ENCODE assay signal across 8 cellular contexts in genomic region chr9:125407974-125408900, GRCh38.
DNase-seq lines count a peak whose midpoint lies in the region; FAIRE-seq and TF ChIP-seq lines count a peak whose summit lies in the region.

No MANE protein-coding gene starts in this region.

- H3K4me3 Mint-ChIP-seq in neural crest cell: peak overlapping the region; percentile 66
- peak overlapping the region; percentile 75 for H3K4me3 Mint-ChIP-seq in stimulated activated naive CD8-positive, alpha-beta T cell treated with anti-CD3 and anti-CD28 coated beads, Interleukin-15, Interleukin-2, amounts not matched to agents 100 ng/mL and 50 ng/mL, for 24 hours

- H3K4me1 Mint-ChIP-seq in neural crest cell: peaks cover 17% of the 10 kb centered on the region
- peaks cover 14% of the 10 kb centered on the region for H3K4me1 Mint-ChIP-seq in stimulated activated naive CD8-positive, alpha-beta T cell treated with anti-CD3 and anti-CD28 coated beads, Interleukin-15, Interleukin-2, amounts not matched to agents 100 ng/mL and 50 ng/mL, for 24 hours (ENCODE audit: low read depth)

- peaks cover 6% of the 10 kb centered on the region for H3K9me3 Mint-ChIP-seq in neural crest cell
- H3K9me3 Mint-ChIP-seq in stimulated activated naive CD8-positive, alpha-beta T cell treated with anti-CD3 and anti-CD28 coated beads, Interleukin-15, Interleukin-2, amounts not matched to agents 100 ng/mL and 50 ng/mL, for 24 hours: no peaks in the 10 kb centered on the region

- H3K27ac ChIP-seq in Peyer's patch: peak overlapping the region in 3 of 4 donors; percentile 1 to 44 (median 32)

- H3K36me3 Mint-ChIP-seq in neural crest cell (ENCODE audit: low read depth): peaks cover 4% of the 10 kb centered on the region
- no peaks in the 10 kb centered on the region for H3K36me3 Mint-ChIP-seq in stimulated activated naive CD8-positive, alpha-beta T cell treated with anti-CD3 and anti-CD28 coated beads, Interleukin-15, Interleukin-2, amounts not matched to agents 100 ng/mL and 50 ng/mL, for 24 hours (ENCODE audit: low read depth)

- peak overlapping the region; percentile 62 for H3K27ac Mint-ChIP-seq in neural crest cell (ENCODE audit: unreplicated experiment)
- no peak overlapping the region for H3K27ac Mint-ChIP-seq in stimulated activated naive CD8-positive, alpha-beta T cell treated with anti-CD3 and anti-CD28 coated beads, Interleukin-15, Interleukin-2, amounts not matched to agents 100 ng/mL and 50 ng/mL, for 24 hours

- H3K9me3 ChIP-seq in Peyer's patch: no peaks in the 10 kb centered on the region

- no peaks in the 10 kb centered on the region for H3K27me3 ChIP-seq in Peyer's patch

- H3K4me1 ChIP-seq in Peyer's patch: peaks cover 0 to 19% (median 0%) of the 10 kb centered on the region in 4 donors

- peak; percentile 53 for FAIRE-seq in GM18507 (lab: Jason Lieb, UNC)

- TF ChIP-seq CTCF in Peyer's patch (IDR thresholded peaks at IDR 0.05): peak; percentile 17 to 93 (median 74)
- peak; percentile 72 for TF ChIP-seq CTCF in foreskin fibroblast (IDR thresholded peaks at IDR 0.05; ENCODE audit: low read depth, low read length)
- peak; percentile 98 for TF ChIP-seq CTCF in neural crest cell (conservative IDR thresholded peaks at IDR 0.05)

- peak; percentile 96 for DNase-seq in 8988T
- peak; percentile 84 for DNase-seq in GM18507 (ENCODE audit: extremely low spot score, insufficient read length, low read depth)
- DNase-seq in HuH-7 (ENCODE audit: low spot score): peak; percentile 95
- peak; percentile 50 to 84 (median 82) for DNase-seq in Peyer's patch
- peak; percentile 66 for DNase-seq in activated T-helper 9 cell treated with anti-CD3 and anti-CD28 coated beads, Interleukin-2, amount 50 U/mL, for 16 hours (ENCODE audit: low read depth)
- peak; percentile 56 to 90 for DNase-seq in foreskin fibroblast
- DNase-seq in neural crest cell (ENCODE audit: low read depth, low spot score): peak; percentile 90

- TF ChIP-seq POLR2A in Peyer's patch (IDR thresholded peaks at IDR 0.05): no peak

- H3K4me3 ChIP-seq in Peyer's patch (peak overlapping the region; percentile 41 to 66 (median 56)), foreskin fibroblast (ENCODE audit: low read depth in 1 of 2, low read length in 2 of 2) (peak overlapping the region; percentile 52 to 54)

- H3K27me3 Mint-ChIP-seq in neural crest cell (ENCODE audit: low read depth): peaks cover 3% of the 10 kb centered on the region
- peaks cover 30% of the 10 kb centered on the region for H3K27me3 Mint-ChIP-seq in stimulated activated naive CD8-positive, alpha-beta T cell treated with anti-CD3 and anti-CD28 coated beads, Interleukin-15, Interleukin-2, amounts not matched to agents 100 ng/mL and 50 ng/mL, for 24 hours

- H3K36me3 ChIP-seq in Peyer's patch: no peaks in the 10 kb centered on the region

Comparison
In these comparisons a context has a peak if more than half of its experiments do, and no peak if none do; other contexts are left out.
1. Peak in every context shown above with its lines: DNase-seq, H3K4me3 ChIP-seq and H3K27ac ChIP-seq.